ENCODE assay signal across 24 cellular contexts in genomic region chr5:177383181-177383580, GRCh38. TPM values are rescaled to one million over a fixed set of nuclear protein-coding genes. Genes with fewer than 3 reads are reported as not detected.
"Had no signal": no experiment of that assay in that cellular context is flagged by ENCODE, and none has a peak within 500 bp of the region (broad histone marks: within the 10 kb centered on the region; RNA-seq: fewer than 3 reads in every experiment).

No MANE protein-coding gene starts in this region.

- H3K27ac Mint-ChIP-seq: activated B cell treated with CpG ODN at 0.5 μM for 24 hours; activated CD8-positive, alpha-beta T cell treated with anti-CD3 and anti-CD28 coated beads for 36 hours; activated naive CD4-positive, alpha-beta T cell treated with anti-CD3 and anti-CD28 coated beads for 36 hours; activated T-helper 1 cell treated with anti-CD3 and anti-CD28 coated beads, Interleukin-12 subunit alpha, Interleukin-12 subunit beta, Interleukin-2, Interleukin-4 antibody, amounts not matched to agents 30 ng/mL and 10 ng/mL and 1 ng/mL, durations not matched to agents 14 hours and 24 hours and 36 hours; activated T-helper 2 cell treated with anti-CD3 and anti-CD28 coated beads, Interferon-gamma antibody, Interleukin-2, Interleukin-4, amounts not matched to agents 10 μg/mL and 5 μg/mL and 100 μg/mL, durations not matched to agents 14 hours and 24 hours and 36 hours; effector memory CD8-positive, alpha-beta T cell had no signal

- H3K4me1 ChIP-seq: heart left ventricle had no signal

- H3K36me3 Mint-ChIP-seq: activated naive CD8-positive, alpha-beta T cell treated with anti-CD3 and anti-CD28 coated beads, Interleukin-2, amount 10 ng/mL, durations not matched to agents 7 days and 5 days had no signal

- H3K27ac ChIP-seq: brain microvascular endothelial cell, esophagus muscularis mucosa, foreskin keratinocyte, gastrocnemius medialis, heart left ventricle, WERI-Rb-1 had no signal

- H3K4me3 ChIP-seq: esophagus muscularis mucosa, gastrocnemius medialis, heart left ventricle had no signal

- H3K27me3 Mint-ChIP-seq: activated CD8-positive, alpha-beta T cell treated with anti-CD3 and anti-CD28 coated beads for 36 hours; activated naive CD8-positive, alpha-beta T cell treated with anti-CD3 and anti-CD28 coated beads, Interleukin-2, amount 10 ng/mL, durations not matched to agents 7 days and 5 days; effector memory CD8-positive, alpha-beta T cell had no signal

- DNase-seq: activated B cell treated with CpG ODN at 0.5 μM for 24 hours; activated CD4-positive, alpha-beta T cell treated with anti-CD3 and anti-CD28 coated beads, Interleukin-2, amount 50 U/mL, for 1 hour; activated CD8-positive, alpha-beta memory T cell treated with anti-CD3 and anti-CD28 coated beads for 24 hours; activated CD8-positive, alpha-beta memory T cell treated with anti-CD3 and anti-CD28 coated beads, Interleukin-2, amount 50 U/mL, for 4 hours; activated effector memory CD4-positive, alpha-beta T cell treated with anti-CD3 and anti-CD28 coated beads, Interleukin-2, amount 50 U/mL, for 16 hours; activated naive CD8-positive, alpha-beta T cell treated with anti-CD3 and anti-CD28 coated beads, Interleukin-2, amount 10 ng/mL, durations not matched to agents 7 days and 5 days; activated T-cell treated with anti-CD3 and anti-CD28 coated beads, Interleukin-2, amount 50 U/mL, for 1 hour; activated T-cell treated with anti-CD3 and anti-CD28 coated beads, Interleukin-2, amount 50 U/mL, for 48 hours; brain microvascular endothelial cell; cortex of kidney; effector CD4-positive, alpha-beta T cell; effector memory CD8-positive, alpha-beta T cell; gastrocnemius medialis; glutamatergic neuron; heart left ventricle; T1000; WERI-Rb-1 had no signal

- H3K9me3 Mint-ChIP-seq: activated B cell treated with CpG ODN at 0.5 μM for 24 hours; activated CD8-positive, alpha-beta T cell treated with anti-CD3 and anti-CD28 coated beads for 36 hours; activated naive CD4-positive, alpha-beta T cell treated with anti-CD3 and anti-CD28 coated beads for 36 hours; activated naive CD8-positive, alpha-beta T cell treated with anti-CD3 and anti-CD28 coated beads, Interleukin-2, amount 10 ng/mL, durations not matched to agents 7 days and 5 days; activated T-helper 1 cell treated with anti-CD3 and anti-CD28 coated beads, Interleukin-12 subunit alpha, Interleukin-12 subunit beta, Interleukin-2, Interleukin-4 antibody, amounts not matched to agents 30 ng/mL and 10 ng/mL and 1 ng/mL, durations not matched to agents 14 hours and 24 hours and 36 hours; activated T-helper 2 cell treated with anti-CD3 and anti-CD28 coated beads, Interferon-gamma antibody, Interleukin-2, Interleukin-4, amounts not matched to agents 10 μg/mL and 5 μg/mL and 100 μg/mL, durations not matched to agents 14 hours and 24 hours and 36 hours; effector memory CD8-positive, alpha-beta T cell had no signal

- H3K4me3 Mint-ChIP-seq: activated B cell treated with CpG ODN at 0.5 μM for 24 hours; activated CD8-positive, alpha-beta T cell treated with anti-CD3 and anti-CD28 coated beads for 36 hours; activated naive CD4-positive, alpha-beta T cell treated with anti-CD3 and anti-CD28 coated beads for 36 hours; activated naive CD8-positive, alpha-beta T cell treated with anti-CD3 and anti-CD28 coated beads, Interleukin-2, amount 10 ng/mL, durations not matched to agents 7 days and 5 days; activated T-helper 1 cell treated with anti-CD3 and anti-CD28 coated beads, Interleukin-12 subunit alpha, Interleukin-12 subunit beta, Interleukin-2, Interleukin-4 antibody, amounts not matched to agents 30 ng/mL and 10 ng/mL and 1 ng/mL, durations not matched to agents 14 hours and 24 hours and 36 hours; effector memory CD8-positive, alpha-beta T cell had no signal

- H3K27me3 ChIP-seq: brain microvascular endothelial cell, gastrocnemius medialis had no signal

- ATAC-seq: activated CD4-positive, CD25-positive, alpha-beta regulatory T cell treated with anti-CD3 and anti-CD28 coated beads, Interleukin-2, amount 50 U/mL, for 24 hours; activated CD8-positive, alpha-beta T cell treated with anti-CD3 and anti-CD28 coated beads for 36 hours; effector memory CD8-positive, alpha-beta T cell; foreskin keratinocyte; gastrocnemius medialis had no signal

- H3K36me3 ChIP-seq: brain microvascular endothelial cell, esophagus muscularis mucosa, gastrocnemius medialis, heart left ventricle, WERI-Rb-1 had no signal

- H3K9me3 ChIP-seq: esophagus muscularis mucosa, gastrocnemius medialis, heart left ventricle had no signal

RNA-seq across cellular contexts. Expression of gene SLC34A1, which starts 1.1 kb away (rescaled TPM):
- polyA plus RNA-seq: foreskin keratinocyte, heart left ventricle had no signal

RNA-seq across cellular contexts. Expression of gene PFN3, which starts 17.3 kb away (rescaled TPM):
- polyA plus RNA-seq: foreskin keratinocyte, heart left ventricle had no signal
